12 cellular contexts compared by ENCODE assay signal in genomic region chr3:156135921-156136655, GRCh38. TPM values are rescaled to one million over a fixed set of nuclear protein-coding genes. Genes with fewer than 3 reads are reported as not detected.
DNase-seq lines count a peak whose midpoint lies in the region; ATAC-seq, FAIRE-seq and TF ChIP-seq lines count a peak whose summit lies in the region.
"Had no signal": no experiment of that assay in that cellular context is flagged by ENCODE, and none has a peak within 500 bp of the region (broad histone marks: within the 10 kb centered on the region; RNA-seq: fewer than 3 reads in every experiment).

No MANE protein-coding gene starts in this region.

- H4K20me1 ChIP-seq in keratinocyte (ENCODE audit: control insufficient read depth, extremely low read depth, insufficient read depth, low read length) = no peaks in the 10 kb centered on the region
- H4K20me1 ChIP-seq: BLaER1 treated with 17β-estradiol and CSF1 and Interleukin-3, amounts not matched to agents 10 nM and 100 nM had no signal

- H3K9me3 ChIP-seq in keratinocyte (ENCODE audit: control insufficient read depth, low read depth, low read length) = no peaks in the 10 kb centered on the region
- H3K9me3 ChIP-seq in lower lobe of right lung = no peaks in the 10 kb centered on the region
- H3K9me3 ChIP-seq: adrenal gland; BLaER1 treated with 17β-estradiol and CSF1 and Interleukin-3, amounts not matched to agents 10 nM and 100 nM; left lung had no signal

- TF ChIP-seq CTCF in GM12873 (IDR thresholded peaks at IDR 0.05; ENCODE audit: insufficient read depth, low read depth, low read length, missing control alignments) (peak; percentile 54), keratinocyte (optimal IDR thresholded peaks at IDR 0.05 in 1 of 3, IDR thresholded peaks at IDR 0.05 in 1 of 3, conservative IDR thresholded peaks at IDR 0.05 in 1 of 3; ENCODE audit: extremely low read depth in 1 of 3, insufficient read depth in 2 of 3, low read length in 3 of 3) (peak in 2 of 3 experiments; percentile 32 to 44), lower lobe of right lung (IDR thresholded peaks at IDR 0.05) (no peak)

- H3K36me3 ChIP-seq in keratinocyte (ENCODE audit: control insufficient read depth in 2 of 2, extremely low read depth in 1 of 2, insufficient read depth in 2 of 2, low read length in 2 of 2) (no peaks in the 10 kb centered on the region), lower lobe of right lung (no peaks in the 10 kb centered on the region)
- H3K36me3 ChIP-seq: adrenal gland; BLaER1 treated with 17β-estradiol and CSF1 and Interleukin-3, amounts not matched to agents 10 nM and 100 nM; left lung had no signal

- H3K27me3 ChIP-seq in keratinocyte (ENCODE audit: control insufficient read depth, extremely low read depth, insufficient read depth, low read length) (peaks cover 9% of the 10 kb centered on the region), lower lobe of right lung (ENCODE audit: low read depth) (no peaks in the 10 kb centered on the region)
- H3K27me3 ChIP-seq: adrenal gland; BLaER1 treated with 17β-estradiol and CSF1 and Interleukin-3, amounts not matched to agents 10 nM and 100 nM; left lung had no signal

- dilution Hi-C loops in keratinocyte (cut with MboI; ENCODE audit: extremely low pct_ligation_motif_present, low sequenced_read_pairs) = no loop called here

- no peak for DNase-seq in activated CD4-positive, CD25-positive, alpha-beta regulatory T cell treated with anti-CD3 and anti-CD28 coated beads, Interleukin-2, amount 50 U/mL, for 72 hours
- DNase-seq in SK-MEL-5 (ENCODE audit: low read depth, low spot score) (peak; percentile 40), keratinocyte (ENCODE audit: low read depth, low spot score) (no peak), 8988T (no peak), lower lobe of right lung (no peak)
- DNase-seq: adrenal gland, left lung had no signal

- no peaks in the 10 kb centered on the region for H3K79me2 ChIP-seq in keratinocyte (ENCODE audit: control insufficient read depth, insufficient read depth, low read length)

- H3K4me3 ChIP-seq in keratinocyte (ENCODE audit: control insufficient read depth in 2 of 3, extremely low read depth in 1 of 3, insufficient read depth in 2 of 3, low read depth in 1 of 3, low read length in 3 of 3) (no peak overlapping the region), lower lobe of right lung (no peak overlapping the region)
- H3K4me3 ChIP-seq: adrenal gland; BLaER1 treated with 17β-estradiol and CSF1 and Interleukin-3, amounts not matched to agents 10 nM and 100 nM; left lung had no signal

- H3K27ac ChIP-seq in keratinocyte (ENCODE audit: control insufficient read depth, insufficient read depth, low read length) (no peak overlapping the region), lower lobe of right lung (no peak overlapping the region)
- H3K27ac ChIP-seq: adrenal gland; BLaER1 treated with 17β-estradiol and CSF1 and Interleukin-3, amounts not matched to agents 10 nM and 100 nM; left lung had no signal

- FAIRE-seq in keratinocyte (lab: Jason Lieb, UNC) = peak; percentile 5
- FAIRE-seq: urothelium cell line had no signal

- in situ Hi-C loops in SK-MEL-5 (cut with HindIII; ENCODE audit: low pct_unique_long_range_greater_than_20kb, low sequenced_read_pairs) = no loop called here

- H3K4me2 ChIP-seq in keratinocyte (ENCODE audit: control insufficient read depth, extremely low read depth, insufficient read depth, low read depth, low read length) = no peak overlapping the region
- H3K4me2 ChIP-seq: BLaER1 treated with 17β-estradiol and CSF1 and Interleukin-3, amounts not matched to agents 10 nM and 100 nM had no signal

- no peaks in the 10 kb centered on the region for H3K9me1 ChIP-seq in keratinocyte (ENCODE audit: control insufficient read depth, extremely low read depth, insufficient read depth, low read length)

- ATAC-seq in activated CD4-positive, CD25-positive, alpha-beta regulatory T cell treated with anti-CD3 and anti-CD28 coated beads, Interleukin-2, amount 50 U/mL, for 24 hours = peak; percentile 56
- ATAC-seq in GM18861 (IDR thresholded peaks at IDR 0.05; ENCODE audit: unreplicated experiment) = no peak
- ATAC-seq in lower lobe of right lung = no peak
- ATAC-seq: left lung had no signal

- no peak overlapping the region for H2AFZ ChIP-seq in keratinocyte (ENCODE audit: control insufficient read depth, low read length)

- intact Hi-C loops in lower lobe of right lung (cut with DNase I) = no loop called here

- H3K4me1 ChIP-seq in keratinocyte (ENCODE audit: control insufficient read depth, extremely low read depth, insufficient read depth, low read length) (no peaks in the 10 kb centered on the region), lower lobe of right lung (no peaks in the 10 kb centered on the region)
- H3K4me1 ChIP-seq: adrenal gland; BLaER1 treated with 17β-estradiol and CSF1 and Interleukin-3, amounts not matched to agents 10 nM and 100 nM; left lung had no signal

- H3K9ac ChIP-seq in keratinocyte (ENCODE audit: control insufficient read depth, extremely low read depth, insufficient read depth, low read length) = no peak overlapping the region
- H3K9ac ChIP-seq: BLaER1 treated with 17β-estradiol and CSF1 and Interleukin-3, amounts not matched to agents 10 nM and 100 nM had no signal

RNA-seq across cellular contexts. Expression of gene KCNAB1, which starts 15.7 kb away (rescaled TPM):
- total RNA-seq in SK-MEL-5 (2014; rRNA removed; shearing (Covaris generic)) = 0.66 and 0.90 TPM in 2 replicates
- 0.60 and 1.8 TPM in 2 replicates for polyA plus RNA-seq in SK-MEL-5 (2015; cell fraction: cytosol; rRNA removed)
- 0.20 and 2.4 TPM in 2 replicates for polyA plus RNA-seq in SK-MEL-5 (2015; cell fraction: nucleus; rRNA removed)
- 0.03 to 0.18 TPM (median 0.09 TPM) in 3 replicates for polyA plus RNA-seq in keratinocyte
- 0.42 TPM for polyA plus RNA-seq in keratinocyte (2011; ENCODE audit: low read depth)
- polyA plus RNA-seq in keratinocyte (2011; cell fraction: cytosol; rRNA removed) = 0.13 and 0.19 TPM in 2 replicates
- polyA plus RNA-seq in keratinocyte (2011; cell fraction: nucleus; rRNA removed) = 0.10 and 0.68 TPM in 2 replicates
- 0.32 and 0.38 TPM in 2 replicates for polyA plus RNA-seq in keratinocyte (2012; ENCODE audit: low replicate concordance)
- 0.86 TPM in 1 of 3 replicates, not detected in the others for polyA minus RNA-seq in keratinocyte
- not detected for polyA minus RNA-seq in keratinocyte (2011; cell fraction: cytosol; rRNA and poly(A)+ RNA removed)
- polyA minus RNA-seq in keratinocyte (2011; cell fraction: nucleus; rRNA and poly(A)+ RNA removed) = not detected in 2 replicates
- total RNA-seq in lower lobe of right lung = 4.7 TPM

Comparison
In these comparisons a context has a peak if more than half of its experiments do, and no peak if none do; other contexts are left out.
1. ATAC-seq: peak in activated CD4-positive, CD25-positive, alpha-beta regulatory T cell treated with anti-CD3 and anti-CD28 coated beads, Interleukin-2, amount 50 U/mL, for 24 hours (2 of 2); none in GM18861 (single experiment) and lower lobe of right lung (0 of 2).